Comparison of ENCODE assay signal across 31 cellular contexts in the genomic region with DNA sequence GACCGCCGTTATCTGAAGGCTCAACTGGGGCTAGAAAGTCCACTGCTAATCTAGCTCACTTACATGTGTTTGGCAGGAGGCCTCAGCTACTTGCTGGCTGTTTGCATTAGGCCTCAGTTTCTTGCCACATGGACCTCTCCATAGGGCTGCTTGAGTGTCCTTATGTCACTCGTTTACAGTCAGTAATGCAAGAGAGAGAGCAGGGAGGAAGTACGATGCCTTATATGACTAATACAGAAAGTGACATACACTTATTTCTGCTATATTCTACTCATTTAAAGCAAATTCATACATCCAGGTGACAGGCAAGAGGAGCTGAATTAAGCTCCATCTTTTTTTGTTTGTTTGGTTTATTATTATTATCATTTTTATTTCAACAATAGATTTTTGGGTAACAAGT.
"Had no signal": no experiment of that assay in that cellular context is flagged by ENCODE, and none has a peak within 500 bp of the region (broad histone marks: within the 10 kb centered on the region; RNA-seq: fewer than 3 reads in every experiment).

No MANE protein-coding gene starts in this region.

- H3K4me1 Mint-ChIP-seq: activated B cell treated with CpG ODN at 0.5 μM for 24 hours; activated naive CD4-positive, alpha-beta T cell treated with anti-CD3 and anti-CD28 coated beads, Interleukin-2, amount 50 U/mL, for 24 hours; activated naive CD8-positive, alpha-beta T cell treated with anti-CD3 and anti-CD28 coated beads, Interleukin-2, amount 50 U/mL, for 24 hours; activated T-helper 17 cell treated with anti-CD3 and anti-CD28 coated beads, Interleukin-2, amount 50 U/mL, for 72 hours; central memory CD8-positive, alpha-beta T cell; natural killer cell; T-helper 17 cell had no signal

- ATAC-seq: activated CD8-positive, alpha-beta T cell treated with anti-CD3 and anti-CD28 coated beads for 36 hours; activated naive CD8-positive, alpha-beta T cell treated with anti-CD3 and anti-CD28 coated beads, Interleukin-2, amount 50 U/mL, for 24 hours; activated T-cell treated with anti-CD3 and anti-CD28 coated beads, Interleukin-2, amount 50 U/mL, for 4 hours; activated T-helper 17 cell treated with anti-CD3 and anti-CD28 coated beads, Interleukin-2, amount 50 U/mL, for 72 hours; heart right ventricle; left lung; lower lobe of right lung; natural killer cell; stimulated activated naive B cell treated with anti-CD40 and anti-IgM and Interleukin-4, amounts not matched to agents 10 μg/mL and 1 μg/mL and 100 μg/mL, for 72 hours; T-helper 17 cell had no signal

- H3K4me3 Mint-ChIP-seq: activated B cell treated with CpG ODN at 0.5 μM for 24 hours; activated CD8-positive, alpha-beta T cell treated with anti-CD3 and anti-CD28 coated beads for 36 hours; activated naive CD4-positive, alpha-beta T cell treated with anti-CD3 and anti-CD28 coated beads, Interleukin-2, amount 50 U/mL, for 24 hours; activated naive CD8-positive, alpha-beta T cell treated with anti-CD3 and anti-CD28 coated beads, Interleukin-2, amount 50 U/mL, for 24 hours; activated T-cell treated with anti-CD3 and anti-CD28 coated beads, Interleukin-2, amount 50 U/mL, for 4 hours; activated T-helper 17 cell treated with anti-CD3 and anti-CD28 coated beads, Interleukin-2, amount 50 U/mL, for 72 hours; central memory CD8-positive, alpha-beta T cell; dendritic cell treated with granulocyte-macrophage colony-stimulating factor and Interleukin-4, amounts not matched to agents 40 ng/mL and 50 ng/mL, for 4 days; natural killer cell; neural progenitor cell; stimulated activated naive B cell treated with anti-CD40 and anti-IgM and Interleukin-4, amounts not matched to agents 10 μg/mL and 1 μg/mL and 100 μg/mL, for 72 hours; T-helper 17 cell had no signal

- H3K27me3 Mint-ChIP-seq: activated B cell treated with CpG ODN at 0.5 μM for 24 hours; activated CD8-positive, alpha-beta T cell treated with anti-CD3 and anti-CD28 coated beads for 36 hours; activated naive CD4-positive, alpha-beta T cell treated with anti-CD3 and anti-CD28 coated beads, Interleukin-2, amount 50 U/mL, for 24 hours; activated naive CD8-positive, alpha-beta T cell treated with anti-CD3 and anti-CD28 coated beads, Interleukin-2, amount 50 U/mL, for 24 hours; activated T-helper 17 cell treated with anti-CD3 and anti-CD28 coated beads, Interleukin-2, amount 50 U/mL, for 72 hours; central memory CD8-positive, alpha-beta T cell; dendritic cell treated with granulocyte-macrophage colony-stimulating factor and Interleukin-4, amounts not matched to agents 40 ng/mL and 50 ng/mL, for 4 days; stimulated activated naive B cell treated with anti-CD40 and anti-IgM and Interleukin-4, amounts not matched to agents 10 μg/mL and 1 μg/mL and 100 μg/mL, for 72 hours; T-helper 17 cell had no signal

- H3K36me3 ChIP-seq: breast epithelium, esophagus squamous epithelium, heart right ventricle, left lung, lower lobe of right lung, neural progenitor cell, right atrium auricular region, stomach, thyroid gland had no signal

- H3K36me3 Mint-ChIP-seq: activated naive CD4-positive, alpha-beta T cell treated with anti-CD3 and anti-CD28 coated beads, Interleukin-2, amount 50 U/mL, for 24 hours; stimulated activated naive B cell treated with anti-CD40 and anti-IgM and Interleukin-4, amounts not matched to agents 10 μg/mL and 1 μg/mL and 100 μg/mL, for 72 hours had no signal

- DNase-seq: activated B cell treated with CpG ODN at 0.5 μM for 24 hours; activated CD4-positive, alpha-beta T cell treated with anti-CD3 and anti-CD28 coated beads, Interleukin-2, amount 50 U/mL, for 1 hour; activated CD8-positive, alpha-beta T cell treated with anti-CD3 and anti-CD28 coated beads for 36 hours; activated naive CD8-positive, alpha-beta T cell treated with anti-CD3 and anti-CD28 coated beads, Interleukin-2, amount 50 U/mL, for 24 hours; activated T-cell treated with anti-CD3 and anti-CD28 coated beads, Interleukin-2, amount 50 U/mL, for 4 hours; amygdala; effector CD4-positive, alpha-beta T cell; esophagus squamous epithelium; foreskin melanocyte; heart right ventricle; kidney glomerular epithelial cell; left lung; lower lobe of right lung; mesenchymal stem cell; natural killer cell; occipital lobe; stimulated activated CD4-positive, alpha-beta T cell treated with anti-CD3 and anti-CD28 coated beads, Interleukin-15, amount 100 ng/mL, for 24 hours; stimulated activated CD4-positive, alpha-beta T cell treated with anti-CD3 and anti-CD28 coated beads, Interleukin-2, amount 100 ng/mL, for 24 hours; stimulated activated naive B cell treated with anti-CD40 and anti-IgM and Interleukin-4, amounts not matched to agents 10 μg/mL and 1 μg/mL and 100 μg/mL, for 72 hours; stomach; T-helper 17 cell; thyroid gland had no signal

- H3K4me1 ChIP-seq: breast epithelium, esophagus squamous epithelium, heart right ventricle, left lung, lower lobe of right lung, neural progenitor cell, parathyroid adenoma, right atrium auricular region, thyroid gland had no signal

- H3K4me3 ChIP-seq: breast epithelium, esophagus squamous epithelium, heart right ventricle, left lung, lower lobe of right lung, neural progenitor cell, right atrium auricular region, stomach, thyroid gland had no signal

- H3K27ac ChIP-seq: breast epithelium, epithelial cell of prostate, esophagus squamous epithelium, heart right ventricle, left lung, lower lobe of right lung, neural progenitor cell, parathyroid adenoma, right atrium auricular region, stomach, thyroid gland had no signal

- H3K27ac Mint-ChIP-seq: activated B cell treated with CpG ODN at 0.5 μM for 24 hours; activated CD8-positive, alpha-beta T cell treated with anti-CD3 and anti-CD28 coated beads for 36 hours; activated naive CD4-positive, alpha-beta T cell treated with anti-CD3 and anti-CD28 coated beads, Interleukin-2, amount 50 U/mL, for 24 hours; activated naive CD8-positive, alpha-beta T cell treated with anti-CD3 and anti-CD28 coated beads, Interleukin-2, amount 50 U/mL, for 24 hours; activated T-helper 17 cell treated with anti-CD3 and anti-CD28 coated beads, Interleukin-2, amount 50 U/mL, for 72 hours; dendritic cell treated with granulocyte-macrophage colony-stimulating factor and Interleukin-4, amounts not matched to agents 40 ng/mL and 50 ng/mL, for 4 days; natural killer cell; neural progenitor cell; stimulated activated naive B cell treated with anti-CD40 and anti-IgM and Interleukin-4, amounts not matched to agents 10 μg/mL and 1 μg/mL and 100 μg/mL, for 72 hours; T-helper 17 cell had no signal

- H3K79me2 ChIP-seq: parathyroid adenoma had no signal

- H3K4me2 ChIP-seq: neural progenitor cell had no signal

- H3K9ac ChIP-seq: neural progenitor cell, parathyroid adenoma had no signal

- H3K27me3 ChIP-seq: breast epithelium, esophagus squamous epithelium, heart right ventricle, left lung, neural progenitor cell, right atrium auricular region, stomach, thyroid gland had no signal
